1 cellular context compared by ENCODE assay signal in genomic region chr14:101997429-101998336, GRCh38.
TF ChIP-seq lines count a peak whose summit lies in the region.

No MANE protein-coding gene starts in this region.

TF ChIP-seq in SK-N-SH treated with all-trans-retinoic acid at 6 μM for 48 hours, 23 proteins besides CTCF, POLR2A, EP300 and RAD21 (continued from another document):
- peak; percentile 44; the same call in 1 of the 2 replicates for TF ChIP-seq TSHZ2 (CRISPR knock-in tag; IDR thresholded peaks at IDR 0.05)
- TF ChIP-seq ZNF565 (CRISPR knock-in tag; conservative IDR thresholded peaks at IDR 0.05; ENCODE audit: low read depth) = no peak
